Comparison of ENCODE assay signal across 9 cellular contexts in the genomic region with DNA sequence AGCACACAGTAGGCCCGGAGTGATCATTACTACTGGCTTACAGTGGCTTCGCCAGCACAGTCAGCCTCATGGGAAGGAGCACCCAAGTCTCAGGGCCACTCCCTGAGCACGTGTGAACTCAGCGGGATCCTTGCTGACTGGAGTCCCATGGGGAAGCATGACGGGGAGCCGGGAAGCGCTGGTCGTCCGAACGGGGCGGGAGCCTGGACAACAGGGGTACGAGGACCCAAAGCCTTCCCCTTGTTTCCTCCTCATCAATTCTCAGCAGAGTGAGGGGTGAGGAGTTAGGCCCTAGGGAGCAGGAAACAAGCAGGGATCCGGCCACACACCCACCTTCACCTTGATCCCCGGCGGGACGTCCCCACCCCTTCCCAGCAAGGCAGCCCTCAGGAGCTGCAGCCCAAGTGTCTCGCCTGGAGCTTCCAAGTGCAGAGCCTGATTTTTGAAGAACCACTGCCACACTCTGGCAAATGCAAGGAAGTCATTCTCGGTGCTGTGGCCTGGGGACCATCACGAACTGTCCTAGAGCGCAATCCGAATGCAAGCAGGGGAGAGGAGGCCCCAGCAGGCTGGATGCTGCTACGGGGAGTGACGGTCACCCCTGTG. TPM values are rescaled to one million over a fixed set of nuclear protein-coding genes. Genes with fewer than 3 reads are reported as not detected.
A peak's percentile ranks its signal among the peaks of the same experiment; 100 is the strongest.
DNase-seq lines count a peak whose midpoint lies in the region; ATAC-seq lines count a peak whose summit lies in the region.
"Had no signal": no experiment of that assay in that cellular context is flagged by ENCODE, and none has a peak within 500 bp of the region (broad histone marks: within the 10 kb centered on the region; RNA-seq: fewer than 3 reads in every experiment).

No MANE protein-coding gene starts in this region.

- peak overlapping the region; percentile 84 for H4K91ac ChIP-seq in mesenchymal stem cell (ENCODE audit: low read length)

- DNase-seq in DMS 273 (lab: John Stamatoyannopoulos, UW; ENCODE audit: unreplicated experiment), result peak; percentile 71
- no peak for DNase-seq in DMS 273 treated with DMSO at 0.1 percent for 48 hours (lab: John Stamatoyannopoulos, UW)
- peak; percentile 77 for DNase-seq in NCI-H2171 treated with DMSO at 0.1 percent for 48 hours (lab: John Stamatoyannopoulos, UW)
- peak; percentile 71 for DNase-seq in mesenchymal stem cell
- DNase-seq in HPDE6-E6E7 (ENCODE audit: extremely low spot score), result no peak
- DNase-seq in A172 (ENCODE audit: low spot score), result no peak

- H3K36me3 ChIP-seq in duodenal mucosa (ENCODE audit: control insufficient read depth in 1 of 2, insufficient read depth in 2 of 2, low read length in 2 of 2) (no peaks in the 10 kb centered on the region), mesenchymal stem cell (ENCODE audit: control insufficient read depth in 1 of 2, insufficient read depth in 2 of 2, low read depth in 1 of 2, low read length in 2 of 2) (no peaks in the 10 kb centered on the region)

- no peak overlapping the region for H2AK5ac ChIP-seq in mesenchymal stem cell (ENCODE audit: low read length, severe bottlenecking)

- H3K4me3 ChIP-seq in duodenal mucosa (ENCODE audit: low read depth in 1 of 2, low read length in 2 of 2) (peak overlapping the region; percentile 48 to 52), mesenchymal stem cell (ENCODE audit: insufficient read depth in 1 of 2, low read depth in 1 of 2, low read length in 2 of 2) (peak overlapping the region in 1 of 2 experiments; percentile 62)

- H3K4me2 ChIP-seq in mesenchymal stem cell (ENCODE audit: low read length, poor library complexity, severe bottlenecking), result peak overlapping the region; percentile 30

- no peaks in the 10 kb centered on the region for H3K27me3 ChIP-seq in duodenal mucosa (ENCODE audit: control insufficient read depth in 1 of 2, insufficient read depth in 2 of 2, low read length in 2 of 2)
- no peaks in the 10 kb centered on the region for H3K27me3 ChIP-seq in mesenchymal stem cell (ENCODE audit: control insufficient read depth in 1 of 2, insufficient read depth in 1 of 2, low read length in 2 of 2)

- peak overlapping the region; percentile 28 to 86 for H2BK12ac ChIP-seq in mesenchymal stem cell (ENCODE audit: low read length in 2 of 2)

- peak overlapping the region in 1 of 2 experiments; percentile 92 for H3K14ac ChIP-seq in mesenchymal stem cell (ENCODE audit: low read length in 2 of 2)

- no peak overlapping the region for H3K23ac ChIP-seq in mesenchymal stem cell (ENCODE audit: low read length in 2 of 2)

- H3K27ac ChIP-seq in duodenal mucosa (ENCODE audit: low read depth, low read length) (no peak overlapping the region), mesenchymal stem cell (ENCODE audit: low read length, poor library complexity, severe bottlenecking) (no peak overlapping the region)
- H3K27ac ChIP-seq: 22Rv1 had no signal

- H3K9me3 ChIP-seq in duodenal mucosa (ENCODE audit: control insufficient read depth in 1 of 2, low read length in 2 of 2) (no peaks in the 10 kb centered on the region), mesenchymal stem cell (ENCODE audit: control insufficient read depth, low read length) (no peaks in the 10 kb centered on the region)

- H2BK120ac ChIP-seq in mesenchymal stem cell (ENCODE audit: low read depth, low read length), result no peak overlapping the region

- H4K8ac ChIP-seq in mesenchymal stem cell (ENCODE audit: low read length), result peak overlapping the region; percentile 70

- H3K9ac ChIP-seq in duodenal mucosa (ENCODE audit: low read depth in 1 of 2, low read length in 2 of 2) (peak overlapping the region; percentile 41 to 51), mesenchymal stem cell (ENCODE audit: low read length) (peak overlapping the region; percentile 76)

- H2AFZ ChIP-seq in mesenchymal stem cell (ENCODE audit: low read depth, low read length), result peak overlapping the region; percentile 29

- no peak overlapping the region for H2BK5ac ChIP-seq in mesenchymal stem cell (ENCODE audit: low read depth, low read length, poor library complexity, severe bottlenecking)

- peak overlapping the region; percentile 14 to 54 for H3K18ac ChIP-seq in mesenchymal stem cell (ENCODE audit: low read depth in 1 of 2, low read length in 2 of 2)

- no peaks in the 10 kb centered on the region for H3K79me1 ChIP-seq in mesenchymal stem cell (replicated peaks; ENCODE audit: low read length, poor library complexity, severe bottlenecking)

- peak overlapping the region; percentile 92 for H2BK15ac ChIP-seq in mesenchymal stem cell (ENCODE audit: low read depth, poor library complexity, severe bottlenecking)

- H3K4ac ChIP-seq in mesenchymal stem cell (ENCODE audit: low read depth in 1 of 2, low read length in 2 of 2), result peak overlapping the region in 1 of 2 experiments; percentile 32

- 52% methylated on average over 18 of the region's 23 CpGs for WGBS in mesenchymal stem cell

- H3K4me1 ChIP-seq in duodenal mucosa (ENCODE audit: control insufficient read depth in 1 of 2, insufficient read depth in 2 of 2, low read length in 2 of 2), result peaks cover 9 to 11% of the 10 kb centered on the region in 2 donors
- H3K4me1 ChIP-seq in mesenchymal stem cell (ENCODE audit: control insufficient read depth, insufficient read depth, low read depth, low read length), result peaks cover 14% of the 10 kb centered on the region

- ATAC-seq in HG02623 (IDR thresholded peaks at IDR 0.05; ENCODE audit: unreplicated experiment), result no peak

RNA-seq across cellular contexts. Expression of a gene that starts 35.5 kb away (rescaled TPM):
- polyA plus RNA-seq in mesenchymal stem cell (2013, experiment 1 of 2), result 99.5 TPM
- 104 TPM for polyA plus RNA-seq in mesenchymal stem cell (2013, experiment 2 of 2)
- total RNA-seq in A172 (2014; rRNA removed; shearing (Covaris generic)), result 151 and 161 TPM in 2 replicates

Comparison
In these comparisons a context has a peak if more than half of its experiments do, and no peak if none do; other contexts are left out.
1. DNase-seq: peak in DMS 273 (single experiment), NCI-H2171 treated with DMSO at 0.1 percent for 48 hours (single experiment) and mesenchymal stem cell (single experiment); none in DMS 273 treated with DMSO at 0.1 percent for 48 hours (single experiment), HPDE6-E6E7 (single experiment) and A172 (single experiment).